Comparison of ENCODE assay signal across 8 cellular contexts in genomic region chr5:178207183-178207916, GRCh38. TPM values are rescaled to one million over a fixed set of nuclear protein-coding genes. Genes with fewer than 3 reads are reported as not detected.
DNase-seq lines count a peak whose midpoint lies in the region; ATAC-seq and TF ChIP-seq lines count a peak whose summit lies in the region.

No MANE protein-coding gene starts in this region.

- H3K4me3 Mint-ChIP-seq in CD4-positive, alpha-beta memory T cell, result peak overlapping the region in 4 of 8 donors; percentile 35 to 80 (median 44)
- H3K4me3 Mint-ChIP-seq in nephron progenitor cell, result peak overlapping the region; percentile 86

- ATAC-seq in HG03520 (IDR thresholded peaks at IDR 0.05; ENCODE audit: unreplicated experiment), result no peak

- TF ChIP-seq CTCF in coronary artery (IDR thresholded peaks at IDR 0.05) (no peak), nephron progenitor cell (IDR thresholded peaks at IDR 0.05) (no peak)

- H3K36me3 ChIP-seq in CD4-positive, alpha-beta memory T cell (ENCODE audit: insufficient read depth, low read length), result peaks cover 59% of the 10 kb centered on the region
- H3K36me3 ChIP-seq in H7 (replicated peaks; ENCODE audit: control insufficient read depth, insufficient read depth, low read length), result peaks cover 61% of the 10 kb centered on the region

- H3K27me3 ChIP-seq in CD4-positive, alpha-beta memory T cell (ENCODE audit: insufficient read depth, low read length), result no peaks in the 10 kb centered on the region
- H3K27me3 ChIP-seq in H7 (ENCODE audit: control insufficient read depth, insufficient read depth, low read length), result no peaks in the 10 kb centered on the region

- no peaks in the 10 kb centered on the region for H3K9me3 ChIP-seq in CD4-positive, alpha-beta memory T cell (ENCODE audit: control insufficient read depth in 1 of 2, low read length in 2 of 2)

- H3K9me3 Mint-ChIP-seq in CD4-positive, alpha-beta memory T cell, result peaks cover 0 to 5% (median 0%) of the 10 kb centered on the region in 8 donors
- no peaks in the 10 kb centered on the region for H3K9me3 Mint-ChIP-seq in nephron progenitor cell

- intact Hi-C loops in CD4-positive, alpha-beta memory T cell (cut with micrococcal nuclease), result no loop called here

- POLR2A ChIA-PET in CD4-positive, alpha-beta memory T cell (lab: Charles Lee; ENCODE audit: partially characterized antibody), result interaction anchor here (0.5 to 4.6 kb wide), 5 partner anchors 8 to 276 kb away, joined by 3 to 72 read pairs (median 3); partner anchors contain the start of gene PHYKPL

- peaks cover 34 to 73% of the 10 kb centered on the region in 2 donors for H3K36me3 Mint-ChIP-seq in CD4-positive, alpha-beta memory T cell
- H3K36me3 Mint-ChIP-seq in nephron progenitor cell (ENCODE audit: low read depth), result peaks cover 67% of the 10 kb centered on the region

- CTCF ChIA-PET in CD4-positive, alpha-beta memory T cell (lab: Charles Lee; ENCODE audit: partially characterized antibody), result interaction anchor here (1.0 to 1.9 kb wide), 2 partner anchors 9 to 86 kb away, joined by 3 to 8 read pairs; no protein-coding TSS in a partner anchor

- H3K4me1 Mint-ChIP-seq in CD4-positive, alpha-beta memory T cell, result peaks cover 17 to 47% (median 31%) of the 10 kb centered on the region in 4 donors
- peaks cover 30% of the 10 kb centered on the region for H3K4me1 Mint-ChIP-seq in nephron progenitor cell

- peak overlapping the region; percentile 73 for H3K27ac ChIP-seq in CD4-positive, alpha-beta memory T cell (ENCODE audit: low read depth, low read length)
- no peak overlapping the region for H3K27ac ChIP-seq in coronary artery

- peaks cover 37% of the 10 kb centered on the region for H3K4me1 ChIP-seq in CD4-positive, alpha-beta memory T cell (ENCODE audit: insufficient read depth, low read length)

- peaks cover 2% of the 10 kb centered on the region in 2 donors for H3K27me3 Mint-ChIP-seq in CD4-positive, alpha-beta memory T cell
- H3K27me3 Mint-ChIP-seq in nephron progenitor cell (ENCODE audit: low read depth, poor library complexity), result peaks cover 3% of the 10 kb centered on the region

- H3K27ac Mint-ChIP-seq in CD4-positive, alpha-beta memory T cell, result peak overlapping the region; percentile 4 to 92 (median 62)
- H3K27ac Mint-ChIP-seq in nephron progenitor cell, result peak overlapping the region; percentile 94

- no peak for DNase-seq in CD4-positive, alpha-beta memory T cell
- peak; percentile 36 for DNase-seq in NCI-H69 (lab: John Stamatoyannopoulos, UW)
- DNase-seq in coronary artery (ENCODE audit: low spot score), result peak; percentile 62
- no peak for DNase-seq in nephron progenitor cell
- no peak for DNase-seq in NCI-H774 (lab: John Stamatoyannopoulos, UW)
- DNase-seq in H7, result no peak
- DNase-seq in epidermal melanocyte (ENCODE audit: insufficient read length, low spot score), result no peak

- H3K4me3 ChIP-seq in CD4-positive, alpha-beta memory T cell (ENCODE audit: low read length in 2 of 2), result no peak overlapping the region
- H3K4me3 ChIP-seq in coronary artery, result no peak overlapping the region
- no peak overlapping the region for H3K4me3 ChIP-seq in H7 (ENCODE audit: insufficient read depth, low read depth, low read length)

RNA-seq across cellular contexts. Expression of gene HNRNPAB, which starts 3.0 kb away (rescaled TPM):
- 10 to 100 TPM; 82.1 to 85.3 TPM for total RNA-seq in CD4-positive, alpha-beta memory T cell
- 10 to 100 TPM; 29.4 to 75.3 TPM for polyA plus RNA-seq in CD4-positive, alpha-beta memory T cell
- total RNA-seq in H7 (2014; rRNA removed; shearing (Covaris generic)), result 134 and 138 TPM in 2 replicates

RNA-seq across cellular contexts. Expression of gene GMCL2, which starts 20.2 kb away (rescaled TPM):
- not detected for total RNA-seq in CD4-positive, alpha-beta memory T cell
- polyA plus RNA-seq in CD4-positive, alpha-beta memory T cell, result not detected
- total RNA-seq in H7 (2014; rRNA removed; shearing (Covaris generic)), result not detected in 2 replicates

RNA-seq across cellular contexts. Expression of gene PHYKPL, which starts 25.3 kb away (rescaled TPM):
- total RNA-seq in CD4-positive, alpha-beta memory T cell, result 100 to 1,000 TPM; 234 to 251 TPM
- polyA plus RNA-seq in CD4-positive, alpha-beta memory T cell, result 10 to 100 TPM; 38.7 to 44.6 TPM
- total RNA-seq in H7 (2014; rRNA removed; shearing (Covaris generic)), result 11.3 and 25.1 TPM in 2 replicates

RNA-seq across cellular contexts. Expression of gene NHP2, which starts 53.7 kb away (rescaled TPM):
- 10 to 100 TPM; 64.1 to 69.5 TPM for total RNA-seq in CD4-positive, alpha-beta memory T cell
- 100 to 1,000 TPM; 208 to 250 TPM for polyA plus RNA-seq in CD4-positive, alpha-beta memory T cell
- total RNA-seq in H7 (2014; rRNA removed; shearing (Covaris generic)), result 254 and 275 TPM in 2 replicates

Comparison
In these comparisons a context has a peak if more than half of its experiments do, and no peak if none do; other contexts are left out.
1. DNase-seq: peak in NCI-H69 (single experiment) and coronary artery (single experiment); none in CD4-positive, alpha-beta memory T cell (0 of 5), nephron progenitor cell (single experiment), NCI-H774 (single experiment), H7 (single experiment) and epidermal melanocyte (single experiment).